In the genomic region with DNA sequence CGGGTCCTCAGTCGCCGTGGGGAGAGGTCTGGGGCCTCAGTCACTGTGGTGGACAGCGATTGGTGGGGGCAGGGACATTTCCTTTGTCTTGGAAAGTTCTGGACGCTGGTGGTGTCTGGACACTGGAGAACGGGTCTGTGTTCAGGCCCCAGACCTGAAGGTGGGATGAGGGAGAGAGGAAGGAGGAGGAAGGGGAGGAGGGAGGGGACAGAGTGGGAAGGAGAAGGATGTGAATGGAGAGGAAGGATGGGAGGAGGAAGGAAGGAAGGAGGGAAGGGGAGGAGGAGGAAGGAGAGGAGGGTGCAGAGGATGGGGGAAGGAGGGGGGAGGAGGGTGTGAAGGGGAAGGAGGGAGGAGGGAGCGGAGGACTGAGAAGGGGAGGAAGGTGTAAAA, we compare ENCODE assay signal across 32 cellular contexts. TPM values are rescaled to one million over a fixed set of nuclear protein-coding genes. Genes with fewer than 3 reads are reported as not detected.
"Had no signal": no experiment of that assay in that cellular context is flagged by ENCODE, and none has a peak within 500 bp of the region (broad histone marks: within the 10 kb centered on the region; RNA-seq: fewer than 3 reads in every experiment).

No MANE protein-coding gene starts in this region.

- H3K9me3 Mint-ChIP-seq: activated CD4-positive, alpha-beta T cell treated with anti-CD3 and anti-CD28 coated beads, Interleukin-2, amount 10 ng/mL, durations not matched to agents 24 days and 14 days; activated CD8-positive, alpha-beta T cell treated with anti-CD3 and anti-CD28 coated beads for 36 hours; activated naive CD4-positive, alpha-beta T cell treated with anti-CD3 and anti-CD28 coated beads for 36 hours; natural killer cell treated with Interleukin-12 subunit alpha and Interleukin-12 subunit beta and Interleukin-15 and Interleukin-18, amount 100 ng/mL, for 72 hours; stimulated activated memory B cell treated with anti-CD40 and anti-IgM and Interleukin-4, amounts not matched to agents 10 μg/mL and 1 μg/mL and 100 μg/mL, for 72 hours had no signal

- H3K36me3 Mint-ChIP-seq: natural killer cell treated with Interleukin-12 subunit alpha and Interleukin-12 subunit beta and Interleukin-15 and Interleukin-18, amount 100 ng/mL, for 72 hours had no signal

- DNase-seq: activated CD4-positive, alpha-beta T cell treated with anti-CD3 and anti-CD28 coated beads, Interleukin-2, amount 10 ng/mL, durations not matched to agents 24 days and 14 days; activated CD8-positive, alpha-beta T cell treated with anti-CD3 and anti-CD28 coated beads for 36 hours; activated effector memory CD4-positive, alpha-beta T cell treated with anti-CD3 and anti-CD28 coated beads, Interleukin-2, amount 50 U/mL, for 16 hours; activated naive CD4-positive, alpha-beta T cell treated with anti-CD3 and anti-CD28 coated beads for 36 hours; adrenal gland; aorta; brain microvascular endothelial cell; dorsolateral prefrontal cortex; effector memory CD4-positive, alpha-beta T cell; head of caudate nucleus; hippocampal formation; left cardiac atrium; left ventricle myocardium superior; mucosa of descending colon; nucleus accumbens; psoas muscle; sigmoid colon; small intestine; stimulated activated CD4-positive, alpha-beta T cell treated with anti-CD3 and anti-CD28 coated beads, Interleukin-4, amount 100 ng/mL, for 24 hours; stomach had no signal

- H3K27ac ChIP-seq: adrenal gland, brain microvascular endothelial cell, coronary artery, dorsolateral prefrontal cortex, gastroesophageal sphincter, parathyroid adenoma, psoas muscle, sigmoid colon, stomach, tibial nerve, VCaP had no signal

- H3K27ac Mint-ChIP-seq: activated CD4-positive, alpha-beta T cell treated with anti-CD3 and anti-CD28 coated beads, Interleukin-2, amount 10 ng/mL, durations not matched to agents 24 days and 14 days; activated CD8-positive, alpha-beta T cell treated with anti-CD3 and anti-CD28 coated beads for 36 hours; activated naive CD4-positive, alpha-beta T cell treated with anti-CD3 and anti-CD28 coated beads for 36 hours; natural killer cell treated with Interleukin-12 subunit alpha and Interleukin-12 subunit beta and Interleukin-15 and Interleukin-18, amount 100 ng/mL, for 72 hours; stimulated activated memory B cell treated with anti-CD40 and anti-IgM and Interleukin-4, amounts not matched to agents 10 μg/mL and 1 μg/mL and 100 μg/mL, for 72 hours had no signal

- ATAC-seq: activated CD8-positive, alpha-beta T cell treated with anti-CD3 and anti-CD28 coated beads for 36 hours; gastroesophageal sphincter; left cardiac atrium; left ventricle myocardium superior; mucosa of descending colon; natural killer cell treated with Interleukin-12 subunit alpha and Interleukin-12 subunit beta and Interleukin-15 and Interleukin-18, amount 100 ng/mL, for 72 hours; psoas muscle; stimulated activated memory B cell treated with anti-CD40 and anti-IgM and Interleukin-4, amounts not matched to agents 10 μg/mL and 1 μg/mL and 100 μg/mL, for 72 hours had no signal

- H3K4me3 Mint-ChIP-seq: activated CD4-positive, alpha-beta T cell treated with anti-CD3 and anti-CD28 coated beads, Interleukin-2, amount 10 ng/mL, durations not matched to agents 24 days and 14 days; activated CD8-positive, alpha-beta T cell treated with anti-CD3 and anti-CD28 coated beads for 36 hours; activated naive CD4-positive, alpha-beta T cell treated with anti-CD3 and anti-CD28 coated beads for 36 hours; natural killer cell treated with Interleukin-12 subunit alpha and Interleukin-12 subunit beta and Interleukin-15 and Interleukin-18, amount 100 ng/mL, for 72 hours; stimulated activated memory B cell treated with anti-CD40 and anti-IgM and Interleukin-4, amounts not matched to agents 10 μg/mL and 1 μg/mL and 100 μg/mL, for 72 hours had no signal

RNA-seq across cellular contexts. Expression of gene EFNA2, which starts 3.8 kb away (rescaled TPM):
- total RNA-seq: activated CD4-positive, alpha-beta T cell treated with anti-CD3 and anti-CD28 coated beads, Interleukin-2, amount 10 ng/mL, durations not matched to agents 24 days and 14 days; activated CD8-positive, alpha-beta T cell treated with anti-CD3 and anti-CD28 coated beads for 36 hours; activated naive CD4-positive, alpha-beta T cell treated with anti-CD3 and anti-CD28 coated beads for 36 hours; adrenal gland; aorta; cardiac septum; fibroblast of villous mesenchyme; gastroesophageal sphincter; left cardiac atrium; left ventricle myocardium superior; lung microvascular endothelial cell; mesenteric fat pad; myocyte; natural killer cell treated with Interleukin-12 subunit alpha and Interleukin-12 subunit beta and Interleukin-15 and Interleukin-18, amount 100 ng/mL, for 72 hours; psoas muscle; sigmoid colon; tibial nerve had no signal
